Comparison of ENCODE assay signal across 21 cellular contexts in genomic region chr17:29162082-29162908, GRCh38. TPM values are rescaled to one million over a fixed set of nuclear protein-coding genes. Genes with fewer than 3 reads are reported as not detected.
A peak's percentile ranks its signal among the peaks of the same experiment; 100 is the strongest.
DNase-seq lines count a peak whose midpoint lies in the region; ATAC-seq and TF ChIP-seq lines count a peak whose summit lies in the region.
"Had no signal": no experiment of that assay in that cellular context is flagged by ENCODE, and none has a peak within 500 bp of the region (broad histone marks: within the 10 kb centered on the region; RNA-seq: fewer than 3 reads in every experiment).

No MANE protein-coding gene starts in this region.

- H3K36me3 ChIP-seq in Caco-2 (ENCODE audit: control insufficient read depth, insufficient read depth, low read length) = peaks cover 2% of the 10 kb centered on the region
- H3K36me3 ChIP-seq in sigmoid colon = peaks cover 10 to 21% (median 14%) of the 10 kb centered on the region in 4 donors
- H3K36me3 ChIP-seq: BE2C had no signal

- TF ChIP-seq EP300 in sigmoid colon (IDR thresholded peaks at IDR 0.05) = no peak

- H3K4me1 ChIP-seq in Caco-2 = peaks cover 34% of the 10 kb centered on the region
- peaks cover 0 to 19% (median 16%) of the 10 kb centered on the region in 4 donors for H3K4me1 ChIP-seq in sigmoid colon
- H3K4me1 ChIP-seq: psoas muscle had no signal

- H3K4me1 Mint-ChIP-seq in Caco-2 (ENCODE audit: low read depth, unreplicated experiment) = peaks cover 26% of the 10 kb centered on the region
- peaks cover 69% of the 10 kb centered on the region for H3K4me1 Mint-ChIP-seq in brain
- H3K4me1 Mint-ChIP-seq in MCF 10A (ENCODE audit: insufficient read depth, unreplicated experiment) = peaks cover 19% of the 10 kb centered on the region

- H3K27ac Mint-ChIP-seq in Caco-2 (ENCODE audit: unreplicated experiment) = peak overlapping the region; percentile 8
- peak overlapping the region in 3 of 5 experiments; percentile 31 to 93 (median 57) for H3K27ac Mint-ChIP-seq in brain
- no peak overlapping the region for H3K27ac Mint-ChIP-seq in MCF 10A (ENCODE audit: low read depth, unreplicated experiment)
- H3K27ac Mint-ChIP-seq: activated CD4-positive, alpha-beta T cell treated with anti-CD3 and anti-CD28 coated beads for 36 hours; memory B cell had no signal

- ATAC-seq in HG02642 (IDR thresholded peaks at IDR 0.05; ENCODE audit: poor library complexity, unreplicated experiment) = no peak
- ATAC-seq: activated CD4-positive, alpha-beta T cell treated with anti-CD3 and anti-CD28 coated beads for 36 hours; HCT116; SK-N-SH treated with all-trans-retinoic acid at 6 μM for 48 hours; stimulated activated naive CD8-positive, alpha-beta T cell treated with anti-CD3 and anti-CD28 coated beads, Interleukin-15, amount 100 ng/mL, for 72 hours had no signal

- H3K27me3 ChIP-seq in Caco-2 (replicated peaks; ENCODE audit: control insufficient read depth, insufficient read depth, low read length) (no peaks in the 10 kb centered on the region), layer of hippocampus (ENCODE audit: control insufficient read depth, insufficient read depth, low read length) (no peaks in the 10 kb centered on the region), sigmoid colon (no peaks in the 10 kb centered on the region)
- H3K27me3 ChIP-seq: BE2C, tibial artery had no signal

- H3K27me3 Mint-ChIP-seq in Caco-2 (ENCODE audit: insufficient read depth, unreplicated experiment) (no peaks in the 10 kb centered on the region), brain (no peaks in the 10 kb centered on the region), MCF 10A (ENCODE audit: insufficient read depth, unreplicated experiment) (no peaks in the 10 kb centered on the region)
- H3K27me3 Mint-ChIP-seq: activated CD4-positive, alpha-beta T cell treated with anti-CD3 and anti-CD28 coated beads for 36 hours; memory B cell; stimulated activated naive CD8-positive, alpha-beta T cell treated with anti-CD3 and anti-CD28 coated beads, Interleukin-15, amount 100 ng/mL, for 72 hours had no signal

- H3K4me3 Mint-ChIP-seq in Caco-2 (ENCODE audit: unreplicated experiment) (no peak overlapping the region), brain (no peak overlapping the region), MCF 10A (ENCODE audit: unreplicated experiment) (no peak overlapping the region)
- H3K4me3 Mint-ChIP-seq: activated CD4-positive, alpha-beta T cell treated with anti-CD3 and anti-CD28 coated beads for 36 hours; memory B cell; stimulated activated naive CD8-positive, alpha-beta T cell treated with anti-CD3 and anti-CD28 coated beads, Interleukin-15, amount 100 ng/mL, for 72 hours had no signal

- BruUV-seq in Caco-2 (replicated peaks; lab: Mats Ljungman, UMichigan) (no TSS peak), MCF 10A (replicated peaks; lab: Mats Ljungman, UMichigan) (no TSS peak)

- POLR2A ChIA-PET in Caco-2 (lab: Charles Lee) = no interaction called here
- POLR2A ChIA-PET in MCF 10A (lab: Yijun Ruan, JAX) = interaction anchor here (1.6 to 4.0 kb wide), 2 partner anchors 14 to 20 kb away, joined by 3 to 21 read pairs; no protein-coding TSS in a partner anchor

- H3K4me3 ChIP-seq in Caco-2 (ENCODE audit: low read depth, low read length) (no peak overlapping the region), sigmoid colon (no peak overlapping the region)
- H3K4me3 ChIP-seq: psoas muscle, tibial artery had no signal

- CTCF ChIA-PET in Caco-2 (lab: Charles Lee) (interaction anchor here (0.9 to 2.7 kb wide), 3 partner anchors 13 to 57 kb away, joined by 3 to 11 read pairs (median 7); no protein-coding TSS in a partner anchor), MCF 10A (lab: Yijun Ruan, JAX) (interaction anchor here (0.6 to 2.3 kb wide), 4 partner anchors 17 to 431 kb away, joined by 3 to 10 read pairs (median 6); partner anchors contain the start of gene MYO18A)

- peaks cover 7% of the 10 kb centered on the region for H3K36me3 Mint-ChIP-seq in Caco-2 (ENCODE audit: insufficient read depth, unreplicated experiment)
- peaks cover 40% of the 10 kb centered on the region for H3K36me3 Mint-ChIP-seq in brain
- peaks cover 30% of the 10 kb centered on the region for H3K36me3 Mint-ChIP-seq in MCF 10A (ENCODE audit: insufficient read depth, unreplicated experiment)

- TF ChIP-seq POLR2A in sigmoid colon (IDR thresholded peaks at IDR 0.05) = no peak

- no peaks in the 10 kb centered on the region for H3K9me3 ChIP-seq in Caco-2
- no peaks in the 10 kb centered on the region for H3K9me3 ChIP-seq in sigmoid colon
- H3K9me3 ChIP-seq: BE2C, psoas muscle, tibial artery had no signal

- H3K27ac ChIP-seq in layer of hippocampus (ENCODE audit: low read depth, low read length) = peak overlapping the region; percentile 10
- H3K27ac ChIP-seq in sigmoid colon = no peak overlapping the region
- H3K27ac ChIP-seq: psoas muscle had no signal

- H3K9me3 Mint-ChIP-seq in Caco-2 (ENCODE audit: unreplicated experiment) (no peaks in the 10 kb centered on the region), brain (no peaks in the 10 kb centered on the region), MCF 10A (ENCODE audit: unreplicated experiment) (no peaks in the 10 kb centered on the region)
- H3K9me3 Mint-ChIP-seq: memory B cell; stimulated activated naive CD8-positive, alpha-beta T cell treated with anti-CD3 and anti-CD28 coated beads, Interleukin-15, amount 100 ng/mL, for 72 hours had no signal

- 88 to 94% methylated on average over 11 of the region's 11 CpGs for WGBS in sigmoid colon, 2 donors

- TF ChIP-seq CTCF in Caco-2 (IDR thresholded peaks at IDR 0.05; ENCODE audit: insufficient read depth in 1 of 2, low read depth in 1 of 2, low read length in 1 of 2, severe bottlenecking in 1 of 2, unreplicated experiment in 1 of 2) = no peak
- no peak for TF ChIP-seq CTCF in brain (conservative IDR thresholded peaks at IDR 0.05)
- TF ChIP-seq CTCF in sigmoid colon (IDR thresholded peaks at IDR 0.05) = no peak
- TF ChIP-seq CTCF in MCF 10A (IDR thresholded peaks at IDR 0.05; ENCODE audit: unreplicated experiment) = no peak

- peak in 1 of 2 experiments; percentile 20 for DNase-seq in Caco-2
- DNase-seq in sigmoid colon = peak; percentile 53
- no peak for DNase-seq in MCF 10A (ENCODE audit: unreplicated experiment)
- DNase-seq in NCI-H524 treated with DMSO at 0.1 percent for 48 hours (lab: John Stamatoyannopoulos, UW) = no peak
- DNase-seq: activated CD4-positive, alpha-beta T cell treated with anti-CD3 and anti-CD28 coated beads for 36 hours; activated naive CD4-positive, alpha-beta T cell; activated T-cell treated with anti-CD3 and anti-CD28 coated beads, Interleukin-2, amount 50 U/mL, for 48 hours; KG1; NCI-H1417; NCI-H2081 treated with DMSO at 0.1 percent for 48 hours; nucleus accumbens; psoas muscle; stimulated activated naive CD8-positive, alpha-beta T cell treated with anti-CD3 and anti-CD28 coated beads, Interleukin-15, amount 100 ng/mL, for 72 hours; tibial artery had no signal

- intact Hi-C loops in Caco-2 (cut with micrococcal nuclease; ENCODE audit: unreplicated experiment) (no loop called here), sigmoid colon (cut with DNase I) (no loop called here), MCF 10A (cut with micrococcal nuclease) (no loop called here)

RNA-seq across cellular contexts. Expression of gene MYO18A, which starts 17.9 kb away (rescaled TPM):
- 47.1 and 55.5 TPM in 2 replicates for total RNA-seq in Caco-2 (2022)
- polyA plus RNA-seq in brain (ENCODE audit: insufficient read depth, low read depth, low replicate concordance) = 55.9 TPM
- 10 to 100 TPM; 28.2 to 90.3 (median 53.4) TPM for total RNA-seq in sigmoid colon
- 10 to 100 TPM; 24.0 to 92.6 (median 39.8) TPM for polyA plus RNA-seq in sigmoid colon
- 24.0 and 24.8 TPM in 2 replicates for total RNA-seq in MCF 10A (2022)
